In the genomic region with DNA sequence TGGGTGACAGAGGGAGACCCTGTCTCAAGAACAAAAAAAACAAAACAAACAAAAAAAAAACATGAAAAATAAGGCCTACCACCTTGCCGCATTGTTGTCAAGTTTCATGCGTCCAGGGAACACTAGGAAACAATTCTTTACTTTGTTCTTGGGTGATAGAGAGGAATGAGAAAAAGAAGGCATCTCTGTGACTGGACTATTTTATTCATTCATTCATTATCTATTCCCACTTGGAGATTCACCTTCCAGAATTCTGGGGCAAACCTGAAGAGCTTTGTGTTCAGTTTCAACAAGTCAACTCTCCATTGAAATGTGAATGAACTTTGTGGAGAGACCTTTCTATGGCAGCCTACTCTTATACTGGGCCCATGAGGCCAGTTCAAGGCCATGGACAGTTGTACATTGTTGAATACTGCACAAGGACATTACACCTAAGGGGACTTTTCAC, we compare ENCODE assay signal across 27 cellular contexts.
DNase-seq lines count a peak whose midpoint lies in the region; ATAC-seq, FAIRE-seq and TF ChIP-seq lines count a peak whose summit lies in the region.
"Had no signal": no experiment of that assay in that cellular context is flagged by ENCODE, and none has a peak within 500 bp of the region (broad histone marks: within the 10 kb centered on the region; RNA-seq: fewer than 3 reads in every experiment).

No MANE protein-coding gene starts in this region.

- POLR2A ChIA-PET in HepG2 (lab: Yijun Ruan, JAX) (no interaction called here), HCT116 (lab: Charles Lee) (interaction anchor here (0.7 to 1.4 kb wide), 3 partner anchors 11 to 43 kb away, joined by 3 to 6 read pairs (median 5); no protein-coding TSS in a partner anchor), endothelial cell of umbilical vein (lab: Charles Lee) (no interaction called here)

- intact Hi-C loops in HepG2 (cut with micrococcal nuclease; ENCODE audit: unreplicated experiment) (no loop called here), right lobe of liver (cut with DNase I) (no loop called here), HCT116 (cut with micrococcal nuclease) (no loop called here), endothelial cell of umbilical vein (cut with micrococcal nuclease) (loop anchor here (10.0 kb wide), 1 partner anchor 1639 kb away; no protein-coding TSS in a partner anchor)

- H3K27me3 ChIP-seq in HepG2 (ENCODE audit: control insufficient read depth in 1 of 2, insufficient read depth in 2 of 2, low read length in 2 of 2): 0 out of 5 replicates have a peak, but pooled peaks cover 0 to 3% of the 10 kb centered on the region in 2 experiments
- no peaks in the 10 kb centered on the region for H3K27me3 ChIP-seq in right lobe of liver
- no peaks in the 10 kb centered on the region for H3K27me3 ChIP-seq in HCT116 (ENCODE audit: insufficient read depth, low read length)
- peaks cover 0 to 3% of the 10 kb centered on the region in 2 experiments for H3K27me3 ChIP-seq in endothelial cell of umbilical vein (ENCODE audit: control insufficient read depth in 2 of 2, insufficient read depth in 2 of 2, low read length in 2 of 2)
- H3K27me3 ChIP-seq: BE2C, BLaER1 had no signal

- DNase-seq in HepG2 (ENCODE audit: low spot score) (no peak), right lobe of liver (no peak), HCT116 (ENCODE audit: low read depth, low spot score) (no peak), RKO (ENCODE audit: low spot score) (peak; percentile 29), endothelial cell of umbilical vein (ENCODE audit: low read depth, low spot score) (no peak), T-helper 1 cell (no peak), Kasumi-1 (lab: John Stamatoyannopoulos, UW) (no peak)
- DNase-seq: 8988T; ACHN; BE2C; C1 segment of cervical spinal cord; Caco-2; Calu3; CD4-positive, alpha-beta memory T cell; CD4-positive, CD25-positive, alpha-beta regulatory T cell; DMS153; DMS53; DMS79; DND-41; EL; GDM1 had no signal

- H3K36me3 ChIP-seq in HepG2 (replicated peaks in 1 of 2; ENCODE audit: control insufficient read depth in 1 of 2, insufficient read depth in 2 of 2, low read length in 2 of 2) (no peaks in the 10 kb centered on the region), right lobe of liver (no peaks in the 10 kb centered on the region), HCT116 (ENCODE audit: control insufficient read depth in 1 of 2, insufficient read depth in 2 of 2, low read length in 2 of 2) (no peaks in the 10 kb centered on the region), endothelial cell of umbilical vein (ENCODE audit: control insufficient read depth in 2 of 2, extremely low read depth in 1 of 2, insufficient read depth in 2 of 2, low read length in 2 of 2) (no peaks in the 10 kb centered on the region)
- H3K36me3 ChIP-seq: BE2C, BLaER1 had no signal

- dilution Hi-C loops in endothelial cell of umbilical vein (cut with MboI; ENCODE audit: extremely low pct_ligation_motif_present, low sequenced_read_pairs): no loop called here

- TF ChIP-seq RAD21 in HepG2 (CRISPR knock-in tag; IDR thresholded peaks at IDR 0.05): no peak
- TF ChIP-seq RAD21 in HCT116 (IDR thresholded peaks at IDR 0.05; ENCODE audit: low read depth): no peak

- TF ChIP-seq CTCF in HepG2 (CRISPR knock-in tag; IDR thresholded peaks at IDR 0.05): no peak
- no peak for TF ChIP-seq CTCF in right lobe of liver (IDR thresholded peaks at IDR 0.05)
- TF ChIP-seq CTCF in HCT116 (IDR thresholded peaks at IDR 0.05 in 2 of 3, conservative IDR thresholded peaks at IDR 0.05 in 1 of 3; ENCODE audit: borderline replicate concordance in 1 of 3, insufficient read depth in 1 of 3, low read depth in 2 of 3, low read length in 2 of 3): no peak
- no peak for TF ChIP-seq CTCF in endothelial cell of umbilical vein (IDR thresholded peaks at IDR 0.05; ENCODE audit: extremely low read depth in 1 of 2, insufficient read depth in 1 of 2, low read depth in 1 of 2, low read length in 2 of 2)

- H3K4me3 ChIP-seq in HepG2 (replicated peaks in 1 of 3; ENCODE audit: insufficient read depth in 1 of 3, low read depth in 2 of 3, low read length in 3 of 3): no peak overlapping the region
- H3K4me3 ChIP-seq in right lobe of liver: no peak overlapping the region
- H3K4me3 ChIP-seq in HCT116 (replicated peaks in 1 of 2; ENCODE audit: low read depth in 1 of 2, low read length in 2 of 2): no peak overlapping the region
- no peak overlapping the region for H3K4me3 ChIP-seq in endothelial cell of umbilical vein (replicated peaks in 1 of 3; ENCODE audit: insufficient read depth in 1 of 3, low read depth in 1 of 3, low read length in 3 of 3)
- H3K4me3 ChIP-seq: BLaER1, GM12878 had no signal

- no peak for ATAC-seq in HepG2
- ATAC-seq in right lobe of liver: no peak
- ATAC-seq in HCT116: no peak
- ATAC-seq in GM18502 (IDR thresholded peaks at IDR 0.05; ENCODE audit: poor library complexity, unreplicated experiment): no peak
- ATAC-seq: GM12878 had no signal

- H2AFZ ChIP-seq in HepG2 (ENCODE audit: low read length) (no peak overlapping the region), HCT116 (ENCODE audit: low read depth, low read length, poor library complexity, severe bottlenecking) (no peak overlapping the region), endothelial cell of umbilical vein (ENCODE audit: low read depth, low read length) (no peak overlapping the region)

- H3K9ac ChIP-seq in HepG2 (ENCODE audit: insufficient read depth, low read depth, low read length): no peak overlapping the region
- no peak overlapping the region for H3K9ac ChIP-seq in HCT116 (ENCODE audit: low read length)
- no peak overlapping the region for H3K9ac ChIP-seq in endothelial cell of umbilical vein (replicated peaks; ENCODE audit: extremely low read depth, insufficient read depth, low read length)
- H3K9ac ChIP-seq: BLaER1 had no signal

- TF ChIP-seq POLR2A in HepG2 (IDR thresholded peaks at IDR 0.05; ENCODE audit: insufficient read depth in 1 of 2, low read depth in 2 of 2, low read length in 2 of 2) (no peak), right lobe of liver (IDR thresholded peaks at IDR 0.05) (no peak), HCT116 (IDR thresholded peaks at IDR 0.05; ENCODE audit: borderline replicate concordance, extremely low read depth, insufficient read depth, insufficient read length) (peak; percentile 36), endothelial cell of umbilical vein (IDR thresholded peaks at IDR 0.05; ENCODE audit: low read depth, low read length) (no peak)

- in situ Hi-C loops in HepG2 (cut with HindIII; ENCODE audit: extremely low pct_ligation_motif_present, low pct_unique_long_range_greater_than_20kb): no loop called here

- CTCF ChIA-PET in HepG2 (lab: Yijun Ruan, JAX; ENCODE audit: low intra/inter-chr PET ratio, low total read pairs) (no interaction called here), HCT116 (lab: Charles Lee) (no interaction called here), endothelial cell of umbilical vein (lab: Charles Lee) (no interaction called here)

- H3K4me1 ChIP-seq in HepG2 (ENCODE audit: insufficient read depth, low read length) (peaks cover 27% of the 10 kb centered on the region), right lobe of liver (no peaks in the 10 kb centered on the region), HCT116 (ENCODE audit: control insufficient read depth in 1 of 2, insufficient read depth in 2 of 2, low read length in 2 of 2) (peaks cover 21 to 35% of the 10 kb centered on the region in 2 experiments), endothelial cell of umbilical vein (ENCODE audit: control insufficient read depth, extremely low read depth, insufficient read depth, low read length) (peaks cover 23% of the 10 kb centered on the region)
- H3K4me1 ChIP-seq: BE2C, Caco-2 had no signal

- no peak overlapping the region for H3K4me2 ChIP-seq in HepG2 (ENCODE audit: low read depth, low read length)
- no peak overlapping the region for H3K4me2 ChIP-seq in HCT116 (ENCODE audit: low read length)
- H3K4me2 ChIP-seq in endothelial cell of umbilical vein (ENCODE audit: insufficient read depth, low read length): no peak overlapping the region
- H3K4me2 ChIP-seq: BLaER1 had no signal

- 74% methylated on average over 2 of the region's 2 CpGs for WGBS in HepG2 (ENCODE audit: low lambda C conversion rate)
- 85% methylated on average over 2 of the region's 2 CpGs for WGBS in right lobe of liver (ENCODE audit: insufficient coverage, low coverage, low lambda C conversion rate, missing lambda C conversion rate)

- TF ChIP-seq EP300 in HepG2 (IDR thresholded peaks at IDR 0.05; ENCODE audit: low read depth in 2 of 2, low read length in 2 of 2) (no peak), HepG2 (CRISPR knock-in tag; IDR thresholded peaks at IDR 0.05; ENCODE audit: borderline replicate concordance) (no peak)

- no peaks in the 10 kb centered on the region for H3K9me1 ChIP-seq in endothelial cell of umbilical vein (replicated peaks; ENCODE audit: control insufficient read depth, extremely low read depth, insufficient read depth, low read length)

- H3K9me2 ChIP-seq in HCT116 (ENCODE audit: insufficient read depth): no peaks in the 10 kb centered on the region

- H3K79me2 ChIP-seq in HepG2 (ENCODE audit: insufficient read depth, low read length) (no peaks in the 10 kb centered on the region), HCT116 (ENCODE audit: insufficient read depth, low read length) (no peaks in the 10 kb centered on the region), endothelial cell of umbilical vein (ENCODE audit: control insufficient read depth, insufficient read depth, low read length) (no peaks in the 10 kb centered on the region)

- FAIRE-seq in HepG2 (lab: Jason Lieb, UNC) (no peak), endothelial cell of umbilical vein (lab: Jason Lieb, UNC) (peak; percentile 12)
- FAIRE-seq: A204.1, D721Med, GM12878, GM12892 had no signal

- no TSS peak for BruUV-seq in HepG2 (replicated peaks; lab: Mats Ljungman, UMichigan)
- TSS peak; percentile 67 for BruUV-seq in HCT116 (replicated peaks; lab: Mats Ljungman, UMichigan)
- BruUV-seq in endothelial cell of umbilical vein (replicated peaks; lab: Mats Ljungman, UMichigan): no TSS peak

- RAD21 ChIA-PET in HCT116 (lab: Charles Lee; ENCODE audit: low non-redundant PET in 1 of 2, low total read pairs in 2 of 2, uncharacterized antibody in 2 of 2, unreplicated experiment in 2 of 2): no interaction called here

- H3K9me3 ChIP-seq in HepG2 (ENCODE audit: low read length) (no peaks in the 10 kb centered on the region), right lobe of liver (no peaks in the 10 kb centered on the region), HCT116 (ENCODE audit: control insufficient read depth in 1 of 2, insufficient read depth in 1 of 2, low read depth in 1 of 2, low read length in 2 of 2) (no peaks in the 10 kb centered on the region), endothelial cell of umbilical vein (replicated peaks; ENCODE audit: control insufficient read depth, insufficient read depth, low read length) (no peaks in the 10 kb centered on the region)
- H3K9me3 ChIP-seq: BE2C, Caco-2 had no signal

- no peaks in the 10 kb centered on the region for H4K20me1 ChIP-seq in HepG2 (ENCODE audit: insufficient read depth, low read length)
- no peaks in the 10 kb centered on the region for H4K20me1 ChIP-seq in HCT116 (ENCODE audit: insufficient read depth)
- H4K20me1 ChIP-seq in endothelial cell of umbilical vein (replicated peaks; ENCODE audit: control insufficient read depth, extremely low read depth, insufficient read depth, low read length): no peaks in the 10 kb centered on the region
- H4K20me1 ChIP-seq: BLaER1 had no signal

- H3K27ac ChIP-seq in HepG2 (ENCODE audit: extremely low read length, insufficient read depth, low read length): no peak overlapping the region
- H3K27ac ChIP-seq in right lobe of liver: no peak overlapping the region
- H3K27ac ChIP-seq in HCT116 (ENCODE audit: low read depth, low read length): no peak overlapping the region
- H3K27ac ChIP-seq in endothelial cell of umbilical vein (ENCODE audit: insufficient read depth, low read depth, low read length): no peak overlapping the region
- H3K27ac ChIP-seq: BLaER1 had no signal
